In the genomic region with DNA sequence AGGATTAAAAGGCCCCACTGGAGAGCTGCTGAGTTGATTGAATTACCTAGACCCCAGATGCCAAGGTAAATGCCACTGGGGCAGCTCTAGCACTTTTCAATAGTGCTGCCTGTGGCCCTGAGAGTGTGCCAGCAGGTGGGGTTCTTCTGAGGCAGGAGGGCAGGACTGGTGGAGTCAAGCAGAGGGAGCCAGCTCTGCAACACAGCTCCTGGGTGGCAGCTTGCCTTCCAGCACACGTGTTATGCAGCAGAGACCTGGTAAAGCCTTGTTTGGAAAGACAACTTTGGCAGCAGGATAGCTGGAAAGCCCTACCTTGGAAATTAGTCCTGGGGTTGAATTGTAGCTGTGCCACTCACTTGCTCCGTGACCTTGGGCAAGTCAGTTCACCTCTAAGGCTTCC, we compare ENCODE assay signal across 1 cellular context.
TF ChIP-seq lines count a peak whose summit lies in the region.

No MANE protein-coding gene starts in this region.

TF ChIP-seq in H1, 55 proteins besides CTCF, POLR2A, EP300 and RAD21 (continued from another document):
- TF ChIP-seq CHD7 (IDR thresholded peaks at IDR 0.05; ENCODE audit: insufficient replicate concordance, low read length) = no peak
- no peak for TF ChIP-seq ATF2 (IDR thresholded peaks at IDR 0.05; ENCODE audit: low read length)
- TF ChIP-seq GABPA (IDR thresholded peaks at IDR 0.05; ENCODE audit: borderline replicate concordance, insufficient read depth, low read length) = no peak
- TF ChIP-seq SRF (IDR thresholded peaks at IDR 0.05; ENCODE audit: low read depth, low read length) = no peak
- no peak for TF ChIP-seq MAFK (IDR thresholded peaks at IDR 0.05; ENCODE audit: low read depth, low read length)
- TF ChIP-seq JUN (IDR thresholded peaks at IDR 0.05; ENCODE audit: low read depth, low read length) = no peak
- TF ChIP-seq, protein P1, sequence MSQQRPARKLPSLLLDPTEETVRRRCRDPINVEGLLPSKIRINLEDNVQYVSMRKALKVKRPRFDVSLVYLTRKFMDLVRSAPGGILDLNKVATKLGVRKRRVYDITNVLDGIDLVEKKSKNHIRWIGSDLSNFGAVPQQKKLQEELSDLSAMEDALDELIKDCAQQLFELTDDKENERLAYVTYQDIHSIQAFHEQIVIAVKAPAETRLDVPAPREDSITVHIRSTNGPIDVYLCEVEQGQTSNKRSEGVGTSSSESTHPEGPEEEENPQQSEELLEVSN (IDR thresholded peaks at IDR 0.05) = no peak
- no peak for TF ChIP-seq HDAC6 (IDR thresholded peaks at IDR 0.05; ENCODE audit: low read depth, low read length)
- no peak for TF ChIP-seq NRF1 (IDR thresholded peaks at IDR 0.05; ENCODE audit: low read depth, low read length)
- TF ChIP-seq RBBP5 (IDR thresholded peaks at IDR 0.05; ENCODE audit: borderline replicate concordance, low read depth, low read length) = no peak
- no peak for TF ChIP-seq CREB1 (IDR thresholded peaks at IDR 0.05)
TF ChIP-seq in H1: peak in this region for 0.
